Comparison of ENCODE assay signal across 23 cellular contexts in genomic region chr7:124722292-124722691, GRCh38. TPM values are rescaled to one million over a fixed set of nuclear protein-coding genes. Genes with fewer than 3 reads are reported as not detected.
A peak's percentile ranks its signal among the peaks of the same experiment; 100 is the strongest.
DNase-seq lines count a peak whose midpoint lies in the region; ATAC-seq, FAIRE-seq and TF ChIP-seq lines count a peak whose summit lies in the region.
"Had no signal": no experiment of that assay in that cellular context is flagged by ENCODE, and none has a peak within 500 bp of the region (broad histone marks: within the 10 kb centered on the region; RNA-seq: fewer than 3 reads in every experiment).

No MANE protein-coding gene starts in this region.

- no peak for TF ChIP-seq CTCF in A549 (IDR thresholded peaks at IDR 0.05)
- no peak for TF ChIP-seq CTCF in SK-N-SH (IDR thresholded peaks at IDR 0.05)
- TF ChIP-seq CTCF in CD4-positive, alpha-beta T cell (IDR thresholded peaks at IDR 0.05) = no peak

- no peak for TF ChIP-seq RAD21 in A549 (conservative IDR thresholded peaks at IDR 0.05 in 1 of 2, IDR thresholded peaks at IDR 0.05 in 1 of 2)
- TF ChIP-seq RAD21 in SK-N-SH (IDR thresholded peaks at IDR 0.05; ENCODE audit: low read length) = no peak

- no peak overlapping the region for H3K27ac ChIP-seq in A549
- no peak overlapping the region for H3K27ac ChIP-seq in SK-N-SH (ENCODE audit: low read depth in 2 of 2, low read length in 1 of 2)
- no peak overlapping the region for H3K27ac ChIP-seq in CD4-positive, alpha-beta T cell (ENCODE audit: low read depth, low read length)
- H3K27ac ChIP-seq: BLaER1, psoas muscle had no signal

- no peaks in the 10 kb centered on the region for H3K27me3 ChIP-seq in SK-N-SH (ENCODE audit: insufficient read depth)
- H3K27me3 ChIP-seq in CD4-positive, alpha-beta T cell (ENCODE audit: control insufficient read depth, insufficient read depth, low read length) = no peaks in the 10 kb centered on the region
- H3K27me3 ChIP-seq: BLaER1 had no signal

- 0 out of 6 replicates have a peak, but pooled peaks of 1 of the 2 experiments have one; percentile 13 for ATAC-seq in A549
- no peak for ATAC-seq in GM19328 (IDR thresholded peaks at IDR 0.05; ENCODE audit: unreplicated experiment)
- no peak for ATAC-seq in CD4-positive, alpha-beta T cell (ENCODE audit: poor library complexity)
- ATAC-seq: GM23338 had no signal

- H3K4me2 ChIP-seq in A549 = peak overlapping the region; percentile 39; the same call in 2 of the 3 replicates
- no peak overlapping the region for H3K4me2 ChIP-seq in SK-N-SH
- H3K4me2 ChIP-seq: BLaER1, GM23338 had no signal

- DNase-seq in A549 (ENCODE audit: low read depth in 1 of 2, low spot score in 1 of 2) (peak in 1 of 2 experiments; percentile 21), M059J (ENCODE audit: low read depth) (peak; percentile 47), dermis blood vessel endothelial cell (peak; percentile 0), iris pigment epithelial cell (ENCODE audit: low read depth) (peak; percentile 81), NCI-H510A treated with DMSO at 0.1 percent for 48 hours (lab: John Stamatoyannopoulos, UW) (no peak), SK-N-SH (no peak)
- DNase-seq in CD4-positive, alpha-beta T cell = no peak
- DNase-seq: activated effector memory CD4-positive, alpha-beta T cell treated with anti-CD3 and anti-CD28 coated beads, Interleukin-2, amount 50 U/mL, for 16 hours; erythroblast; MV-4-11; NCI-H187; NCI-H2227 treated with DMSO at 0.1 percent for 48 hours; psoas muscle; SIG-M5; small intestine; stimulated activated CD4-positive, alpha-beta T cell treated with anti-CD3 and anti-CD28 coated beads, Interleukin-2, amount 100 ng/mL, for 48 hours; T-helper 1 cell had no signal

- H3K27ac Mint-ChIP-seq in CD4-positive, alpha-beta T cell = no peak overlapping the region
- H3K27ac Mint-ChIP-seq: GM23338; stimulated activated naive CD8-positive, alpha-beta T cell treated with anti-CD3 and anti-CD28 coated beads, Interleukin-15, Interleukin-2, amounts not matched to agents 100 ng/mL and 50 ng/mL, for 24 hours had no signal

- peaks cover 4% of the 10 kb centered on the region for H3K27me3 Mint-ChIP-seq in CD4-positive, alpha-beta T cell
- H3K27me3 Mint-ChIP-seq: stimulated activated naive CD8-positive, alpha-beta T cell treated with anti-CD3 and anti-CD28 coated beads, Interleukin-15, Interleukin-2, amounts not matched to agents 100 ng/mL and 50 ng/mL, for 24 hours had no signal

- FAIRE-seq in A549 (lab: Jason Lieb, UNC) = no peak
- FAIRE-seq: G401.6, GM19239, small intestine had no signal

- H3K36me3 ChIP-seq in SK-N-SH (replicated peaks in 1 of 2; ENCODE audit: control insufficient read depth in 1 of 2, insufficient read depth in 2 of 2, low read length in 1 of 2) = no peaks in the 10 kb centered on the region
- H3K36me3 ChIP-seq: BLaER1 had no signal

- intact Hi-C loops in CD4-positive, alpha-beta T cell (cut with DNase I, micrococcal nuclease) = no loop called here

- no peak overlapping the region for H3K4me3 Mint-ChIP-seq in CD4-positive, alpha-beta T cell
- H3K4me3 Mint-ChIP-seq: GM23338; stimulated activated naive CD8-positive, alpha-beta T cell treated with anti-CD3 and anti-CD28 coated beads, Interleukin-15, Interleukin-2, amounts not matched to agents 100 ng/mL and 50 ng/mL, for 24 hours had no signal

- H3K9me3 ChIP-seq in A549 (no peaks in the 10 kb centered on the region), SK-N-SH (no peaks in the 10 kb centered on the region)
- no peaks in the 10 kb centered on the region for H3K9me3 ChIP-seq in CD4-positive, alpha-beta T cell (ENCODE audit: control insufficient read depth, low read length)
- H3K9me3 ChIP-seq: BLaER1, psoas muscle had no signal

- TF ChIP-seq EP300 in A549 (IDR thresholded peaks at IDR 0.05) (no peak), SK-N-SH (IDR thresholded peaks at IDR 0.05; ENCODE audit: borderline replicate concordance in 1 of 2, low read depth in 1 of 2, low read length in 1 of 2) (no peak)

- no peaks in the 10 kb centered on the region for H4K20me1 ChIP-seq in SK-N-SH (ENCODE audit: insufficient read depth)
- H4K20me1 ChIP-seq: BLaER1 had no signal

- 41% methylated on average over 3 of the region's 3 CpGs for WGBS in A549 (ENCODE audit: missing lambda C conversion rate)
- 35% methylated on average over 3 of the region's 3 CpGs for WGBS in SK-N-SH (ENCODE audit: low lambda C conversion rate)

- no peak overlapping the region for H3K4me3 ChIP-seq in A549
- no peak overlapping the region for H3K4me3 ChIP-seq in SK-N-SH (ENCODE audit: low read depth in 2 of 2, low read length in 1 of 2)
- H3K4me3 ChIP-seq: BLaER1, GM23338, psoas muscle had no signal

- CTCF ChIA-PET in A549 (lab: Yijun Ruan, JAX) (no interaction called here), SK-N-SH (lab: Yijun Ruan, JAX) (no interaction called here)
- CTCF ChIA-PET in CD4-positive, alpha-beta T cell (lab: Charles Lee) = no interaction called here

- H3K36me3 Mint-ChIP-seq in CD4-positive, alpha-beta T cell (ENCODE audit: low read depth) = no peaks in the 10 kb centered on the region

- no peak for TF ChIP-seq POLR2A in A549 (IDR thresholded peaks at IDR 0.05; ENCODE audit: low read length)

- no peak overlapping the region for H3K9ac ChIP-seq in SK-N-SH
- H3K9ac ChIP-seq: BLaER1 had no signal

- POLR2A ChIA-PET in A549 (lab: Yijun Ruan, JAX) (no interaction called here), SK-N-SH (lab: Yijun Ruan, JAX) (no interaction called here)
- POLR2A ChIA-PET in CD4-positive, alpha-beta T cell (lab: Charles Lee) = no interaction called here

- H3K4me1 ChIP-seq in A549 (peaks cover 24% of the 10 kb centered on the region), SK-N-SH (ENCODE audit: control insufficient read depth in 1 of 2, insufficient read depth in 2 of 2, low read depth in 1 of 2, low read length in 1 of 2) (no peaks in the 10 kb centered on the region)
- H3K4me1 ChIP-seq: BLaER1, psoas muscle had no signal

- H3F3A ChIP-seq in SK-N-SH (replicated peaks; ENCODE audit: insufficient read depth) = no peaks in the 10 kb centered on the region

- no peak overlapping the region for H2AFZ ChIP-seq in SK-N-SH (ENCODE audit: low read depth)
- H2AFZ ChIP-seq: GM23338 had no signal

- peaks cover 2% of the 10 kb centered on the region for H3K9me3 Mint-ChIP-seq in CD4-positive, alpha-beta T cell
- H3K9me3 Mint-ChIP-seq: GM23338; stimulated activated naive CD8-positive, alpha-beta T cell treated with anti-CD3 and anti-CD28 coated beads, Interleukin-15, Interleukin-2, amounts not matched to agents 100 ng/mL and 50 ng/mL, for 24 hours had no signal

- no peaks in the 10 kb centered on the region for H3K4me1 Mint-ChIP-seq in CD4-positive, alpha-beta T cell (ENCODE audit: low read depth)

- no peaks in the 10 kb centered on the region for H3K9me2 ChIP-seq in SK-N-SH

- H3K79me2 ChIP-seq in SK-N-SH (ENCODE audit: insufficient read depth) = no peaks in the 10 kb centered on the region

TF ChIP-seq in A549, 52 proteins besides CTCF, POLR2A, EP300 and RAD21 (continues in another document):
- TF ChIP-seq TP53 (CRISPR knock-in tag; IDR thresholded peaks at IDR 0.05) (no peak), CHD4 (IDR thresholded peaks at IDR 0.05; ENCODE audit: borderline replicate concordance) (no peak), ELK1 (IDR thresholded peaks at IDR 0.05; ENCODE audit: low read depth, low read length) (no peak), ZFP36 (IDR thresholded peaks at IDR 0.05; ENCODE audit: borderline replicate concordance, partially characterized antibody) (no peak), ZNF302 (CRISPR knock-in tag; IDR thresholded peaks at IDR 0.05) (no peak), BHLHE40 (IDR thresholded peaks at IDR 0.05; ENCODE audit: low read depth, low read length) (no peak), POLR2AphosphoS2 (conservative IDR thresholded peaks at IDR 0.05; ENCODE audit: low read length) (no peak), KDM1A (IDR thresholded peaks at IDR 0.05; ENCODE audit: low read depth) (no peak)

TF ChIP-seq in SK-N-SH, 30 proteins besides CTCF, POLR2A, EP300 and RAD21 (continues in another document):
- TF ChIP-seq IRF3 (IDR thresholded peaks at IDR 0.05; ENCODE audit: low read depth, low read length) = no peak
- no peak for TF ChIP-seq YY1 (IDR thresholded peaks at IDR 0.05; ENCODE audit: low read depth)
- no peak for TF ChIP-seq POLR2AphosphoS5 (IDR thresholded peaks at IDR 0.05; ENCODE audit: low read depth, low read length)
- TF ChIP-seq MXI1 (IDR thresholded peaks at IDR 0.05; ENCODE audit: low read depth, low read length) = no peak
- TF ChIP-seq EZH2phosphoT487 (IDR thresholded peaks at IDR 0.05; ENCODE audit: borderline replicate concordance, low read depth) = no peak
- TF ChIP-seq SMC3 (IDR thresholded peaks at IDR 0.05; ENCODE audit: low read depth, low read length) = no peak
- TF ChIP-seq CHD2 (IDR thresholded peaks at IDR 0.05; ENCODE audit: low read length, partially characterized antibody) = no peak
- TF ChIP-seq TEAD4 (IDR thresholded peaks at IDR 0.05; ENCODE audit: borderline replicate concordance, insufficient read depth) = no peak
- no peak for TF ChIP-seq MAX (IDR thresholded peaks at IDR 0.05; ENCODE audit: low read depth)
- no peak for TF ChIP-seq RXRA (IDR thresholded peaks at IDR 0.05; ENCODE audit: borderline replicate concordance, low read depth)
- TF ChIP-seq GABPA (IDR thresholded peaks at IDR 0.05; ENCODE audit: low read depth) = no peak
- TF ChIP-seq FOXM1 (IDR thresholded peaks at IDR 0.05; ENCODE audit: low read depth) = no peak

RNA-seq across cellular contexts. Expression of gene GPR37, which starts 43.3 kb away (rescaled TPM):
- polyA plus RNA-seq in A549 (2011; rRNA removed) = 0.35 and 1.3 TPM in 2 replicates
- polyA plus RNA-seq in A549 (2012; cell fraction: cytosol; rRNA removed) = 0.17 and 0.30 TPM in 2 replicates
- polyA plus RNA-seq in A549 (2012; cell fraction: nucleus; rRNA removed) = 0.23 and 0.55 TPM in 2 replicates
- 0.47 to 0.61 TPM (median 0.57 TPM) in 3 replicates for polyA plus RNA-seq in A549 (2017; fragmentation: RNase III; extraction: RNeasy Plus Mini Kit Qiagen cat#74134 plus additional on column Dnase treatment)
- 1.3 and 1.4 TPM in 2 replicates for polyA minus RNA-seq in A549 (2011; rRNA and poly(A)+ RNA removed)
- total RNA-seq in M059J (2014; rRNA removed; shearing (Covaris generic)) = 3.8 and 6.2 TPM in 2 replicates
- total RNA-seq in dermis blood vessel endothelial cell = 0.14 and 0.17 TPM in 2 replicates
- 0.03 TPM in 1 of 2 replicates, not detected in the other for polyA plus RNA-seq in SK-N-SH (2012; rRNA removed)
- 0.03 and 0.05 TPM in 2 replicates for polyA plus RNA-seq in SK-N-SH (2012; cell fraction: cytosol; rRNA removed)
- polyA plus RNA-seq in SK-N-SH (2012; cell fraction: nucleus; rRNA removed) = 0.02 TPM in 1 of 2 replicates, not detected in the other
- total RNA-seq in CD4-positive, alpha-beta T cell = not detected

Comparison
In these comparisons a context has a peak if more than half of its experiments do, and no peak if none do; other contexts are left out.
1. DNase-seq: peak in M059J (single experiment), dermis blood vessel endothelial cell (single experiment) and iris pigment epithelial cell (single experiment); none in NCI-H510A treated with DMSO at 0.1 percent for 48 hours (single experiment), SK-N-SH (single experiment) and CD4-positive, alpha-beta T cell (0 of 10).